Comparison of ENCODE assay signal across 8 cellular contexts in the genomic region with DNA sequence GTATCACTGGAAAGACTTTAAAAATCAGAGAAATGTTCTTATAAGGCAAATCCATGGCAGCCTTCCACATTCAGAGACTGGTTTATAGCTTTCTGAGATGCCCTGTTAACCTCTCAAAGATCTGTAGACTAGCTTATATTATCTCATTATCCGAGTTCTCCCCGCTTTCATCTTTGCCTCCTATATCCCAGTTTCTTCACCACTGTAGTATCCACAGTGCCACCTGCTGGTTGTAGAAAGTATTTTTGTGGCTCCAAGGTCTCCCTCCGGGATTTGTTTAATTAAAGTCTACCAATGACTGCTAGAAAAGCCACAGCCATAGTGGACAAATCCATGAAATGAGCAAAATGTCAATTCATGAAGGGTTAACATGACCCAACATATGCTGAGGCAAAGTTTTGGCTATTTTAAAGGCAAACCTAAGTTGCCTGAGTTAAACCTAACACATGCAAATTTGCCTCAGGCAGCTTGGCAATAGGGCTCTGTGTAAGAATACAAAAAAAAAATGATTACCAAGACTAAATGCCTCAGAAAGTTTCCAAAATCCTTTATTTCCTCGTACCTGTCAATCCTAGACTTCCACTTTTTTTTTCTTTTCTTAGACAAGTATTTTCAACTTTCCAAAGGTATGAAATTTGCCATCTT.
A peak's percentile ranks its signal among the peaks of the same experiment; 100 is the strongest.
DNase-seq lines count a peak whose midpoint lies in the region; ATAC-seq and TF ChIP-seq lines count a peak whose summit lies in the region.

No MANE protein-coding gene starts in this region.

- TF ChIP-seq CTCF in AG04449 (IDR thresholded peaks at IDR 0.05; ENCODE audit: insufficient read depth, low read length, missing control alignments) (peak; percentile 61), GM12873 (IDR thresholded peaks at IDR 0.05; ENCODE audit: insufficient read depth, low read depth, low read length, missing control alignments) (peak; percentile 70), coronary artery (IDR thresholded peaks at IDR 0.05) (peak; percentile 78), liver (IDR thresholded peaks at IDR 0.05; ENCODE audit: low read depth, low read length, missing input control) (peak; percentile 95)

- 3% methylated on average over 4 of the region's 4 CpGs for WGBS in liver

- peak; percentile 93 to 96 for TF ChIP-seq RAD21 in liver (IDR thresholded peaks at IDR 0.05)

- H3K4me3 ChIP-seq in AG04449 (ENCODE audit: low read depth, low read length), result no peak overlapping the region
- H3K4me3 ChIP-seq in coronary artery, result no peak overlapping the region
- no peak overlapping the region for H3K4me3 ChIP-seq in liver (ENCODE audit: low read depth in 1 of 3, low read length in 3 of 3)

- H3K4me1 ChIP-seq in liver (ENCODE audit: control insufficient read depth in 4 of 4, insufficient read depth in 4 of 4, low read length in 3 of 4), result peaks cover 0 to 4% (median 1%) of the 10 kb centered on the region in 4 donors

- POLR2A ChIA-PET in AG04449 (lab: Yijun Ruan, JAX), result no interaction called here

- CTCF ChIA-PET in AG04449 (lab: Yijun Ruan, JAX), result interaction anchor here (0.6 to 8.4 kb wide), 62 partner anchors 8 to 870 kb away, joined by 3 to 104 read pairs (median 4); no protein-coding TSS in a partner anchor

- H3K27me3 ChIP-seq in liver (ENCODE audit: control insufficient read depth in 4 of 4, insufficient read depth in 4 of 4, low read length in 3 of 4), result no peaks in the 10 kb centered on the region

- ATAC-seq in HG03139 (IDR thresholded peaks at IDR 0.05; ENCODE audit: unreplicated experiment), result no peak

- no peak overlapping the region for H3K27ac ChIP-seq in coronary artery
- no peak overlapping the region for H3K27ac ChIP-seq in liver (ENCODE audit: low read depth in 1 of 2, low read length in 2 of 2)

- no peaks in the 10 kb centered on the region for H3K36me3 ChIP-seq in liver (ENCODE audit: control insufficient read depth in 4 of 4, insufficient read depth in 3 of 4, low read depth in 1 of 4, low read length in 3 of 4)

- H3K9ac ChIP-seq in liver (ENCODE audit: low read depth in 1 of 2, low read length in 2 of 2), result no peak overlapping the region

- DNase-seq in AG04449 (ENCODE audit: low read depth, low spot score) (no peak), NCI-H1417 (lab: John Stamatoyannopoulos, UW) (peak; percentile 60 to 91 (median 89)), T-helper 9 cell (peak; percentile 16), coronary artery (ENCODE audit: low spot score) (no peak)
- peak; percentile 3 for DNase-seq in stimulated activated CD8-positive, alpha-beta memory T cell treated with anti-CD3 and anti-CD28 coated beads, Interleukin-12 subunit alpha, Interleukin-12 subunit beta, amount 100 ng/mL, for 24 hours (ENCODE audit: extremely low read depth)

- H3K9me3 ChIP-seq in liver (ENCODE audit: control insufficient read depth in 4 of 4, low read length in 3 of 4), result no peaks in the 10 kb centered on the region

TF ChIP-seq in liver, 16 proteins besides CTCF, POLR2A, EP300 and RAD21:
- TF ChIP-seq, protein P1, sequence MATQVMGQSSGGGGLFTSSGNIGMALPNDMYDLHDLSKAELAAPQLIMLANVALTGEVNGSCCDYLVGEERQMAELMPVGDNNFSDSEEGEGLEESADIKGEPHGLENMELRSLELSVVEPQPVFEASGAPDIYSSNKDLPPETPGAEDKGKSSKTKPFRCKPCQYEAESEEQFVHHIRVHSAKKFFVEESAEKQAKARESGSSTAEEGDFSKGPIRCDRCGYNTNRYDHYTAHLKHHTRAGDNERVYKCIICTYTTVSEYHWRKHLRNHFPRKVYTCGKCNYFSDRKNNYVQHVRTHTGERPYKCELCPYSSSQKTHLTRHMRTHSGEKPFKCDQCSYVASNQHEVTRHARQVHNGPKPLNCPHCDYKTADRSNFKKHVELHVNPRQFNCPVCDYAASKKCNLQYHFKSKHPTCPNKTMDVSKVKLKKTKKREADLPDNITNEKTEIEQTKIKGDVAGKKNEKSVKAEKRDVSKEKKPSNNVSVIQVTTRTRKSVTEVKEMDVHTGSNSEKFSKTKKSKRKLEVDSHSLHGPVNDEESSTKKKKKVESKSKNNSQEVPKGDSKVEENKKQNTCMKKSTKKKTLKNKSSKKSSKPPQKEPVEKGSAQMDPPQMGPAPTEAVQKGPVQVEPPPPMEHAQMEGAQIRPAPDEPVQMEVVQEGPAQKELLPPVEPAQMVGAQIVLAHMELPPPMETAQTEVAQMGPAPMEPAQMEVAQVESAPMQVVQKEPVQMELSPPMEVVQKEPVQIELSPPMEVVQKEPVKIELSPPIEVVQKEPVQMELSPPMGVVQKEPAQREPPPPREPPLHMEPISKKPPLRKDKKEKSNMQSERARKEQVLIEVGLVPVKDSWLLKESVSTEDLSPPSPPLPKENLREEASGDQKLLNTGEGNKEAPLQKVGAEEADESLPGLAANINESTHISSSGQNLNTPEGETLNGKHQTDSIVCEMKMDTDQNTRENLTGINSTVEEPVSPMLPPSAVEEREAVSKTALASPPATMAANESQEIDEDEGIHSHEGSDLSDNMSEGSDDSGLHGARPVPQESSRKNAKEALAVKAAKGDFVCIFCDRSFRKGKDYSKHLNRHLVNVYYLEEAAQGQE (IDR thresholded peaks at IDR 0.05), result no peak
- TF ChIP-seq YY1 (IDR thresholded peaks at IDR 0.05), result no peak
- no peak for TF ChIP-seq ZBTB33 (IDR thresholded peaks at IDR 0.05)
- TF ChIP-seq HNF4G (IDR thresholded peaks at IDR 0.05), result no peak
- TF ChIP-seq FOXA1 (IDR thresholded peaks at IDR 0.05), result no peak
- TF ChIP-seq RXRA (IDR thresholded peaks at IDR 0.05), result no peak
- no peak for TF ChIP-seq SP1 (IDR thresholded peaks at IDR 0.05)
- TF ChIP-seq, protein P2, sequence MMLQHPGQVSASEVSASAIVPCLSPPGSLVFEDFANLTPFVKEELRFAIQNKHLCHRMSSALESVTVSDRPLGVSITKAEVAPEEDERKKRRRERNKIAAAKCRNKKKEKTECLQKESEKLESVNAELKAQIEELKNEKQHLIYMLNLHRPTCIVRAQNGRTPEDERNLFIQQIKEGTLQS (IDR thresholded peaks at IDR 0.05), result no peak
- no peak for TF ChIP-seq FOXA2 (IDR thresholded peaks at IDR 0.05)
- TF ChIP-seq EGR1 (IDR thresholded peaks at IDR 0.05; ENCODE audit: low read depth in 2 of 2), result no peak
- TF ChIP-seq, protein P3, sequence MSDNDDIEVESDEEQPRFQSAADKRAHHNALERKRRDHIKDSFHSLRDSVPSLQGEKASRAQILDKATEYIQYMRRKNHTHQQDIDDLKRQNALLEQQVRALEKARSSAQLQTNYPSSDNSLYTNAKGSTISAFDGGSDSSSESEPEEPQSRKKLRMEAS (IDR thresholded peaks at IDR 0.05), result no peak

Comparison
In these comparisons a context has a peak if more than half of its experiments do, and no peak if none do; other contexts are left out.
1. DNase-seq: peak in NCI-H1417 (3 of 3), T-helper 9 cell (single experiment) and stimulated activated CD8-positive, alpha-beta memory T cell treated with anti-CD3 and anti-CD28 coated beads, Interleukin-12 subunit alpha, Interleukin-12 subunit beta, amount 100 ng/mL, for 24 hours (single experiment); none in AG04449 (single experiment) and coronary artery (single experiment).
2. Peak in every context shown above with its lines, with median percentiles within 50 percentile points of each other: CTCF ChIP-seq.